ENCODE assay signal across 14 cellular contexts in genomic region chr6:30707281-30707850, GRCh38. TPM values are rescaled to one million over a fixed set of nuclear protein-coding genes. Genes with fewer than 3 reads are reported as not detected.
DNase-seq lines count a peak whose midpoint lies in the region; ATAC-seq, FAIRE-seq and TF ChIP-seq lines count a peak whose summit lies in the region.
"Had no signal": no experiment of that assay in that cellular context is flagged by ENCODE, and none has a peak within 500 bp of the region (broad histone marks: within the 10 kb centered on the region; RNA-seq: fewer than 3 reads in every experiment).

No MANE protein-coding gene starts in this region.

- in situ Hi-C loops in HepG2 (cut with HindIII; ENCODE audit: extremely low pct_ligation_motif_present, low pct_unique_long_range_greater_than_20kb) = no loop called here

- H3K27ac ChIP-seq in RWPE1 (peak overlapping the region; percentile 63), HepG2 (ENCODE audit: extremely low read length, insufficient read depth, low read length) (no peak overlapping the region)

- ATAC-seq in HepG2 = no peak
- no peak for ATAC-seq in HG02763 (IDR thresholded peaks at IDR 0.05; ENCODE audit: unreplicated experiment)

- H3K27me3 ChIP-seq in HepG2 (ENCODE audit: control insufficient read depth in 1 of 2, insufficient read depth in 2 of 2, low read length in 2 of 2) = no peaks in the 10 kb centered on the region

- no peak for TF ChIP-seq CTCF in RWPE1 (conservative IDR thresholded peaks at IDR 0.05; ENCODE audit: low read depth)
- no peak for TF ChIP-seq CTCF in HepG2 (CRISPR knock-in tag; IDR thresholded peaks at IDR 0.05)

- H4K20me1 ChIP-seq in HepG2 (ENCODE audit: insufficient read depth, low read length) = no peaks in the 10 kb centered on the region

- no peak for TF ChIP-seq RAD21 in HepG2 (CRISPR knock-in tag; IDR thresholded peaks at IDR 0.05)

- no peak overlapping the region for H3K4me2 ChIP-seq in HepG2 (ENCODE audit: low read depth, low read length)

- H3K79me2 ChIP-seq in HepG2 (ENCODE audit: insufficient read depth, low read length) = no peaks in the 10 kb centered on the region

- 94% methylated on average over 5 of the region's 6 CpGs for WGBS in HepG2 (ENCODE audit: low lambda C conversion rate)

- no peak overlapping the region for H3K9ac ChIP-seq in HepG2 (ENCODE audit: insufficient read depth, low read depth, low read length)

- CTCF ChIA-PET in RWPE1 (lab: Yijun Ruan, JAX) = interaction anchor here (0.8 to 1.1 kb wide), 2 partner anchors 10 to 23 kb away, joined by 4 to 5 read pairs; partner anchors contain the start of gene MDC1
- CTCF ChIA-PET in HepG2 (lab: Yijun Ruan, JAX; ENCODE audit: low intra/inter-chr PET ratio, low total read pairs) = no interaction called here

- POLR2A ChIA-PET in RWPE1 (lab: Yijun Ruan, JAX; ENCODE audit: low non-redundant PET) (no interaction called here), HepG2 (lab: Yijun Ruan, JAX) (interaction anchor here (1.4 kb wide), 1 partner anchor 10 kb away, joined by 6 read pairs; the partner anchor contains the start of gene MDC1)

- BruUV-seq in HepG2 (replicated peaks; lab: Mats Ljungman, UMichigan) = no TSS peak

- DNase-seq in DMS153 treated with DMSO at 0.1 percent for 48 hours (lab: John Stamatoyannopoulos, UW; ENCODE audit: unreplicated experiment) = peak; percentile 62
- peak; percentile 80 for DNase-seq in NCI-H146 treated with DMSO at 0.1 percent for 48 hours (lab: John Stamatoyannopoulos, UW; ENCODE audit: unreplicated experiment)
- no peak for DNase-seq in RWPE1 (ENCODE audit: low spot score)
- no peak for DNase-seq in HepG2 (ENCODE audit: low spot score)
- no peak for DNase-seq in T-helper 9 cell
- no peak for DNase-seq in hypothalamus (lab: John Stamatoyannopoulos, UW)
- no peak for DNase-seq in GM19240 (ENCODE audit: insufficient read length, low spot score)
- DNase-seq: activated CD8-positive, alpha-beta memory T cell treated with anti-CD3 and anti-CD28 coated beads, Interleukin-2, amount 50 U/mL, for 48 hours; anterior cingulate cortex; CD4-positive, alpha-beta T cell; occipital lobe had no signal

- FAIRE-seq in HepG2 (lab: Jason Lieb, UNC) = no peak

- TF ChIP-seq EP300 in HepG2 (IDR thresholded peaks at IDR 0.05; ENCODE audit: low read depth in 2 of 2, low read length in 2 of 2) (no peak), HepG2 (CRISPR knock-in tag; IDR thresholded peaks at IDR 0.05; ENCODE audit: borderline replicate concordance) (no peak)

- H3K4me3 ChIP-seq in HepG2 (replicated peaks in 1 of 3; ENCODE audit: insufficient read depth in 1 of 3, low read depth in 2 of 3, low read length in 3 of 3) = no peak overlapping the region
- H3K4me3 ChIP-seq: HAP-1, lung had no signal

- H3K4me1 ChIP-seq in HepG2 (ENCODE audit: insufficient read depth, low read length) = peaks cover 7% of the 10 kb centered on the region; the same call in 1 of the 2 replicates
- H3K4me1 ChIP-seq: HAP-1 had no signal

- TF ChIP-seq POLR2A in HepG2 (IDR thresholded peaks at IDR 0.05; ENCODE audit: insufficient read depth in 1 of 2, low read depth in 2 of 2, low read length in 2 of 2) = no peak

- peaks cover 15 to 70% of the 10 kb centered on the region in 2 experiments for H3K36me3 ChIP-seq in HepG2 (replicated peaks in 1 of 2; ENCODE audit: control insufficient read depth in 1 of 2, insufficient read depth in 2 of 2, low read length in 2 of 2)

- H2AFZ ChIP-seq in HepG2 (ENCODE audit: low read length) = no peak overlapping the region

- H3K9me3 ChIP-seq in HepG2 (ENCODE audit: low read length) = no peaks in the 10 kb centered on the region
- H3K9me3 ChIP-seq: HAP-1 had no signal

- intact Hi-C loops in HepG2 (cut with micrococcal nuclease; ENCODE audit: unreplicated experiment) = no loop called here

RNA-seq across cellular contexts. Expression of gene MDC1, which starts 9.7 kb away (rescaled TPM):
- 8.4 and 20.5 TPM in 2 replicates for total RNA-seq in HepG2 (2016; rRNA removed; fragmentation: Illumina TruSeq; extraction: Trizol)
- 2.6 TPM in 2 replicates for total RNA-seq in HepG2 (2016; cell fraction: cytosol; rRNA removed; fragmentation: Illumina TruSeq; extraction: Trizol; ENCODE audit: low read depth)
- total RNA-seq in HepG2 (2016; cell fraction: insoluble cytoplasmic fraction; rRNA removed; fragmentation: Illumina TruSeq; extraction: Trizol) = 9.0 and 18.7 TPM in 2 replicates
- total RNA-seq in HepG2 (2016; cell fraction: membrane; rRNA removed; fragmentation: Illumina TruSeq; extraction: Trizol) = 7.6 TPM in 2 replicates
- total RNA-seq in HepG2 (2016; cell fraction: nucleus; rRNA removed; fragmentation: Illumina TruSeq; extraction: Trizol) = 18.3 and 20.9 TPM in 2 replicates
- polyA plus RNA-seq in HepG2 (2011; rRNA removed) = 11.7 and 14.0 TPM in 2 replicates
- 4.5 and 6.7 TPM in 2 replicates for polyA plus RNA-seq in HepG2 (2011; cell fraction: cytosol; rRNA removed)
- polyA plus RNA-seq in HepG2 (2011; cell fraction: nucleus; rRNA removed) = 39.8 and 42.9 TPM in 2 replicates
- polyA plus RNA-seq in HepG2 (2012) = 14.2 and 21.0 TPM in 2 replicates
- polyA plus RNA-seq in HepG2 (2016; cell fraction: cytosol; fragmentation: Illumina TruSeq; extraction: Trizol; ENCODE audit: low read depth) = 1.2 and 1.3 TPM in 2 replicates
- 13.9 and 27.7 TPM in 2 replicates for polyA plus RNA-seq in HepG2 (2016; cell fraction: insoluble cytoplasmic fraction; fragmentation: Illumina TruSeq; extraction: Trizol; ENCODE audit: low read depth)
- 2.2 and 3.4 TPM in 2 replicates for polyA plus RNA-seq in HepG2 (2016; cell fraction: membrane; fragmentation: Illumina TruSeq; extraction: Trizol; ENCODE audit: low read depth)
- polyA plus RNA-seq in HepG2 (2016; cell fraction: nucleus; fragmentation: Illumina TruSeq; extraction: Trizol; ENCODE audit: insufficient read depth, low read depth) = 66.8 and 94.4 TPM in 2 replicates
- 16.6 and 29.4 TPM in 2 replicates for polyA minus RNA-seq in HepG2 (2011; rRNA and poly(A)+ RNA removed; ENCODE audit: low replicate concordance)
- polyA minus RNA-seq in HepG2 (2011; cell fraction: cytosol; rRNA and poly(A)+ RNA removed) = 8.0 and 10.3 TPM in 2 replicates
- 7.6 and 9.1 TPM in 2 replicates for polyA minus RNA-seq in HepG2 (2011; cell fraction: nucleus; rRNA and poly(A)+ RNA removed)

RNA-seq across cellular contexts. Expression of gene TUBB, which starts 12.8 kb away (rescaled TPM):
- total RNA-seq in HepG2 (2016; rRNA removed; fragmentation: Illumina TruSeq; extraction: Trizol) = 911 and 1,275 TPM in 2 replicates
- total RNA-seq in HepG2 (2016; cell fraction: cytosol; rRNA removed; fragmentation: Illumina TruSeq; extraction: Trizol; ENCODE audit: low read depth) = 241 and 250 TPM in 2 replicates
- total RNA-seq in HepG2 (2016; cell fraction: insoluble cytoplasmic fraction; rRNA removed; fragmentation: Illumina TruSeq; extraction: Trizol) = 892 and 1,275 TPM in 2 replicates
- total RNA-seq in HepG2 (2016; cell fraction: membrane; rRNA removed; fragmentation: Illumina TruSeq; extraction: Trizol) = 542 and 545 TPM in 2 replicates
- total RNA-seq in HepG2 (2016; cell fraction: nucleus; rRNA removed; fragmentation: Illumina TruSeq; extraction: Trizol) = 386 and 402 TPM in 2 replicates
- polyA plus RNA-seq in HepG2 (2011; rRNA removed) = 980 and 1,163 TPM in 2 replicates
- polyA plus RNA-seq in HepG2 (2011; cell fraction: cytosol; rRNA removed) = 853 and 1,099 TPM in 2 replicates
- polyA plus RNA-seq in HepG2 (2011; cell fraction: nucleus; rRNA removed) = 241 and 246 TPM in 2 replicates
- polyA plus RNA-seq in HepG2 (2012) = 478 and 597 TPM in 2 replicates
- 300 and 321 TPM in 2 replicates for polyA plus RNA-seq in HepG2 (2016; cell fraction: cytosol; fragmentation: Illumina TruSeq; extraction: Trizol; ENCODE audit: low read depth)
- polyA plus RNA-seq in HepG2 (2016; cell fraction: insoluble cytoplasmic fraction; fragmentation: Illumina TruSeq; extraction: Trizol; ENCODE audit: low read depth) = 2,019 and 2,085 TPM in 2 replicates
- polyA plus RNA-seq in HepG2 (2016; cell fraction: membrane; fragmentation: Illumina TruSeq; extraction: Trizol; ENCODE audit: low read depth) = 586 and 657 TPM in 2 replicates
- polyA plus RNA-seq in HepG2 (2016; cell fraction: nucleus; fragmentation: Illumina TruSeq; extraction: Trizol; ENCODE audit: insufficient read depth, low read depth) = 686 and 716 TPM in 2 replicates
- 1,833 and 2,373 TPM in 2 replicates for polyA minus RNA-seq in HepG2 (2011; rRNA and poly(A)+ RNA removed; ENCODE audit: low replicate concordance)
- polyA minus RNA-seq in HepG2 (2011; cell fraction: cytosol; rRNA and poly(A)+ RNA removed) = 412 and 479 TPM in 2 replicates
- polyA minus RNA-seq in HepG2 (2011; cell fraction: nucleus; rRNA and poly(A)+ RNA removed) = 105 and 134 TPM in 2 replicates

RNA-seq across cellular contexts. Expression of gene NRM, which starts 16.6 kb away (rescaled TPM):
- total RNA-seq in HepG2 (2016; rRNA removed; fragmentation: Illumina TruSeq; extraction: Trizol) = 7.4 and 16.0 TPM in 2 replicates
- 6.4 and 6.8 TPM in 2 replicates for total RNA-seq in HepG2 (2016; cell fraction: cytosol; rRNA removed; fragmentation: Illumina TruSeq; extraction: Trizol; ENCODE audit: low read depth)
- total RNA-seq in HepG2 (2016; cell fraction: insoluble cytoplasmic fraction; rRNA removed; fragmentation: Illumina TruSeq; extraction: Trizol) = 7.0 and 15.7 TPM in 2 replicates
- 11.0 and 11.6 TPM in 2 replicates for total RNA-seq in HepG2 (2016; cell fraction: membrane; rRNA removed; fragmentation: Illumina TruSeq; extraction: Trizol)
- total RNA-seq in HepG2 (2016; cell fraction: nucleus; rRNA removed; fragmentation: Illumina TruSeq; extraction: Trizol) = 13.6 and 15.9 TPM in 2 replicates
- polyA plus RNA-seq in HepG2 (2011; rRNA removed) = 12.5 TPM in 2 replicates
- polyA plus RNA-seq in HepG2 (2011; cell fraction: cytosol; rRNA removed) = 10.6 and 14.5 TPM in 2 replicates
- polyA plus RNA-seq in HepG2 (2011; cell fraction: nucleus; rRNA removed) = 11.7 and 12.5 TPM in 2 replicates
- 11.9 and 19.8 TPM in 2 replicates for polyA plus RNA-seq in HepG2 (2012)
- polyA plus RNA-seq in HepG2 (2016; cell fraction: cytosol; fragmentation: Illumina TruSeq; extraction: Trizol; ENCODE audit: low read depth) = 16.1 and 17.3 TPM in 2 replicates
- polyA plus RNA-seq in HepG2 (2016; cell fraction: insoluble cytoplasmic fraction; fragmentation: Illumina TruSeq; extraction: Trizol; ENCODE audit: low read depth) = 19.1 and 23.6 TPM in 2 replicates
- polyA plus RNA-seq in HepG2 (2016; cell fraction: membrane; fragmentation: Illumina TruSeq; extraction: Trizol; ENCODE audit: low read depth) = 27.9 and 29.1 TPM in 2 replicates
- polyA plus RNA-seq in HepG2 (2016; cell fraction: nucleus; fragmentation: Illumina TruSeq; extraction: Trizol; ENCODE audit: insufficient read depth, low read depth) = 46.7 and 53.9 TPM in 2 replicates
- 28.0 and 30.7 TPM in 2 replicates for polyA minus RNA-seq in HepG2 (2011; rRNA and poly(A)+ RNA removed; ENCODE audit: low replicate concordance)
- 9.8 and 11.5 TPM in 2 replicates for polyA minus RNA-seq in HepG2 (2011; cell fraction: cytosol; rRNA and poly(A)+ RNA removed)
- polyA minus RNA-seq in HepG2 (2011; cell fraction: nucleus; rRNA and poly(A)+ RNA removed) = 3.3 and 4.5 TPM in 2 replicates

RNA-seq across cellular contexts. Expression of gene PPP1R18, which starts 20.9 kb away (rescaled TPM):
- 3.1 and 4.9 TPM in 2 replicates for total RNA-seq in HepG2 (2016; rRNA removed; fragmentation: Illumina TruSeq; extraction: Trizol)
- 0.81 and 1.4 TPM in 2 replicates for total RNA-seq in HepG2 (2016; cell fraction: cytosol; rRNA removed; fragmentation: Illumina TruSeq; extraction: Trizol; ENCODE audit: low read depth)
- total RNA-seq in HepG2 (2016; cell fraction: insoluble cytoplasmic fraction; rRNA removed; fragmentation: Illumina TruSeq; extraction: Trizol) = 3.5 and 4.0 TPM in 2 replicates
- total RNA-seq in HepG2 (2016; cell fraction: membrane; rRNA removed; fragmentation: Illumina TruSeq; extraction: Trizol) = 3.3 and 3.5 TPM in 2 replicates
- 2.5 and 3.2 TPM in 2 replicates for total RNA-seq in HepG2 (2016; cell fraction: nucleus; rRNA removed; fragmentation: Illumina TruSeq; extraction: Trizol)
- 9.2 and 10.5 TPM in 2 replicates for polyA plus RNA-seq in HepG2 (2011; rRNA removed)
- polyA plus RNA-seq in HepG2 (2011; cell fraction: cytosol; rRNA removed) = 8.3 and 8.7 TPM in 2 replicates
- polyA plus RNA-seq in HepG2 (2011; cell fraction: nucleus; rRNA removed) = 10.6 and 11.8 TPM in 2 replicates
- 4.3 and 5.2 TPM in 2 replicates for polyA plus RNA-seq in HepG2 (2012)
- polyA plus RNA-seq in HepG2 (2016; cell fraction: cytosol; fragmentation: Illumina TruSeq; extraction: Trizol; ENCODE audit: low read depth) = 2.2 and 2.4 TPM in 2 replicates
- polyA plus RNA-seq in HepG2 (2016; cell fraction: insoluble cytoplasmic fraction; fragmentation: Illumina TruSeq; extraction: Trizol; ENCODE audit: low read depth) = 6.9 and 7.5 TPM in 2 replicates
- polyA plus RNA-seq in HepG2 (2016; cell fraction: membrane; fragmentation: Illumina TruSeq; extraction: Trizol; ENCODE audit: low read depth) = 5.6 and 5.8 TPM in 2 replicates
- polyA plus RNA-seq in HepG2 (2016; cell fraction: nucleus; fragmentation: Illumina TruSeq; extraction: Trizol; ENCODE audit: insufficient read depth, low read depth) = 8.6 and 12.1 TPM in 2 replicates
- 13.8 and 38.1 TPM in 2 replicates for polyA minus RNA-seq in HepG2 (2011; rRNA and poly(A)+ RNA removed; ENCODE audit: low replicate concordance)
- polyA minus RNA-seq in HepG2 (2011; cell fraction: cytosol; rRNA and poly(A)+ RNA removed) = 4.6 and 5.1 TPM in 2 replicates
- polyA minus RNA-seq in HepG2 (2011; cell fraction: nucleus; rRNA and poly(A)+ RNA removed) = 1.9 and 2.0 TPM in 2 replicates

RNA-seq across cellular contexts. Expression of gene DHX16, which starts 34.6 kb away (rescaled TPM):
- total RNA-seq in HepG2 (2016; rRNA removed; fragmentation: Illumina TruSeq; extraction: Trizol) = 48.2 and 58.5 TPM in 2 replicates
- total RNA-seq in HepG2 (2016; cell fraction: cytosol; rRNA removed; fragmentation: Illumina TruSeq; extraction: Trizol; ENCODE audit: low read depth) = 9.9 and 11.7 TPM in 2 replicates
- 43.8 and 64.1 TPM in 2 replicates for total RNA-seq in HepG2 (2016; cell fraction: insoluble cytoplasmic fraction; rRNA removed; fragmentation: Illumina TruSeq; extraction: Trizol)
- 14.7 and 16.1 TPM in 2 replicates for total RNA-seq in HepG2 (2016; cell fraction: membrane; rRNA removed; fragmentation: Illumina TruSeq; extraction: Trizol)
- 33.4 and 42.1 TPM in 2 replicates for total RNA-seq in HepG2 (2016; cell fraction: nucleus; rRNA removed; fragmentation: Illumina TruSeq; extraction: Trizol)
- 57.0 and 73.4 TPM in 2 replicates for polyA plus RNA-seq in HepG2 (2011; rRNA removed)
- polyA plus RNA-seq in HepG2 (2011; cell fraction: cytosol; rRNA removed) = 44.3 and 47.6 TPM in 2 replicates
- polyA plus RNA-seq in HepG2 (2011; cell fraction: nucleus; rRNA removed) = 176 and 215 TPM in 2 replicates
- polyA plus RNA-seq in HepG2 (2012) = 35.4 and 40.2 TPM in 2 replicates
- polyA plus RNA-seq in HepG2 (2016; cell fraction: cytosol; fragmentation: Illumina TruSeq; extraction: Trizol; ENCODE audit: low read depth) = 4.3 and 4.8 TPM in 2 replicates
- polyA plus RNA-seq in HepG2 (2016; cell fraction: insoluble cytoplasmic fraction; fragmentation: Illumina TruSeq; extraction: Trizol; ENCODE audit: low read depth) = 46.1 and 47.6 TPM in 2 replicates
- 7.5 and 9.2 TPM in 2 replicates for polyA plus RNA-seq in HepG2 (2016; cell fraction: membrane; fragmentation: Illumina TruSeq; extraction: Trizol; ENCODE audit: low read depth)
- polyA plus RNA-seq in HepG2 (2016; cell fraction: nucleus; fragmentation: Illumina TruSeq; extraction: Trizol; ENCODE audit: insufficient read depth, low read depth) = 108 and 114 TPM in 2 replicates
- 75.0 and 80.4 TPM in 2 replicates for polyA minus RNA-seq in HepG2 (2011; rRNA and poly(A)+ RNA removed; ENCODE audit: low replicate concordance)
- polyA minus RNA-seq in HepG2 (2011; cell fraction: cytosol; rRNA and poly(A)+ RNA removed) = 21.7 and 23.2 TPM in 2 replicates
- 26.1 and 30.2 TPM in 2 replicates for polyA minus RNA-seq in HepG2 (2011; cell fraction: nucleus; rRNA and poly(A)+ RNA removed)

Comparison
In these comparisons a context has a peak if more than half of its experiments do, and no peak if none do; other contexts are left out.
1. DNase-seq: peak in DMS153 treated with DMSO at 0.1 percent for 48 hours (single experiment) and NCI-H146 treated with DMSO at 0.1 percent for 48 hours (single experiment); none in RWPE1 (single experiment), HepG2 (single experiment), T-helper 9 cell (single experiment), hypothalamus (0 of 51) and GM19240 (single experiment).